ENCODE assay signal across 24 cellular contexts in the genomic region with DNA sequence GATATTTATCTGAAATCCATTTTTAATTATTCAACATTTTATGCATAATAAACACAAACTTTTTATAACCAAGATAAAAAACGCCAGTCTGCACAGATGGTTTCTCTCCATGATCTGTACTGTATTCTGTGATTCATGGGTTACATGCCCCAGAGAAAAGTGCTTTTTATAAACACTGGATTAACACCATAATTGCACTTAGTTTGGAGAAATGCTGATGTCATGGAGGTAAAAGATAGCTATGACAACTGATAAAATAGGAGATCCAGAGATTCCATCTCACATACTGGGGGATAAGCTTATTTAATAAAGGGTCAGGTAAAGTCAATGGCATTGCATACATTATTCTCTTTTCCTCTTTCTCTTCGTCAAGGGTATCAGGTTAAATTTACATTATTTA.
"Had no signal": no experiment of that assay in that cellular context is flagged by ENCODE, and none has a peak within 500 bp of the region (broad histone marks: within the 10 kb centered on the region; RNA-seq: fewer than 3 reads in every experiment).

No MANE protein-coding gene starts in this region.

- H3K36me3 ChIP-seq: gastrocnemius medialis, prostate gland, right atrium auricular region, tibial artery had no signal

- DNase-seq: effector CD8-positive, alpha-beta T cell; endodermal cell; foreskin fibroblast; gastrocnemius medialis; head of caudate nucleus; kidney; mucosa of descending colon; naive B cell; nucleus accumbens; stimulated activated CD4-positive, alpha-beta T cell treated with anti-CD3 and anti-CD28 coated beads, Interleukin-2, amount 100 ng/mL, for 24 hours; stimulated activated CD4-positive, alpha-beta T cell treated with anti-CD3 and anti-CD28 coated beads, Interleukin-4, amount 100 ng/mL, for 24 hours; stimulated activated naive CD4-positive, alpha-beta T cell treated with Interleukin-2 at 50 U/mL for 16 hours; substantia nigra; testis; tibial artery had no signal

- H3K27ac Mint-ChIP-seq: endodermal cell; memory B cell; mesothelial cell of epicardium; naive B cell; natural killer cell treated with Interleukin-12 subunit alpha and Interleukin-12 subunit beta and Interleukin-15 and Interleukin-18, amount 100 ng/mL, for 72 hours; stimulated activated effector memory CD8-positive, alpha-beta T cell treated with anti-CD3 and anti-CD28 coated beads, Interleukin-12 subunit alpha, Interleukin-12 subunit beta, amount 100 ng/mL, for 72 hours; type B pancreatic cell had no signal

- H3K4me3 ChIP-seq: gastrocnemius medialis, lung, mucosa of descending colon, prostate gland, right atrium auricular region, testis, tibial artery had no signal

- H3K27me3 ChIP-seq: gastrocnemius medialis, right atrium auricular region, testis, tibial artery had no signal

- H3K4me1 ChIP-seq: gastrocnemius medialis, prostate gland, right atrium auricular region, testis, tibial artery had no signal

- H3K27ac ChIP-seq: epithelial cell of prostate, gastrocnemius medialis, prostate gland, right atrium auricular region, testis, tibial artery had no signal

- H3K4me3 Mint-ChIP-seq: endodermal cell; memory B cell; mesothelial cell of epicardium; naive B cell; natural killer cell treated with Interleukin-12 subunit alpha and Interleukin-12 subunit beta and Interleukin-15 and Interleukin-18, amount 100 ng/mL, for 72 hours; stimulated activated effector memory CD8-positive, alpha-beta T cell treated with anti-CD3 and anti-CD28 coated beads, Interleukin-12 subunit alpha, Interleukin-12 subunit beta, amount 100 ng/mL, for 72 hours; type B pancreatic cell had no signal

- H3K9me3 ChIP-seq: gastrocnemius medialis, mucosa of descending colon, prostate gland, right atrium auricular region, testis, tibial artery had no signal

- H3K4me1 Mint-ChIP-seq: memory B cell; naive B cell; stimulated activated effector memory CD8-positive, alpha-beta T cell treated with anti-CD3 and anti-CD28 coated beads, Interleukin-12 subunit alpha, Interleukin-12 subunit beta, amount 100 ng/mL, for 72 hours had no signal

- H3K27me3 Mint-ChIP-seq: memory B cell; naive B cell; natural killer cell treated with Interleukin-12 subunit alpha and Interleukin-12 subunit beta and Interleukin-15 and Interleukin-18, amount 100 ng/mL, for 72 hours; type B pancreatic cell had no signal

- H3K9me3 Mint-ChIP-seq: endodermal cell, memory B cell, naive B cell, type B pancreatic cell had no signal

- H3K36me3 Mint-ChIP-seq: memory B cell; mesothelial cell of epicardium; naive B cell; natural killer cell treated with Interleukin-12 subunit alpha and Interleukin-12 subunit beta and Interleukin-15 and Interleukin-18, amount 100 ng/mL, for 72 hours; stimulated activated effector memory CD8-positive, alpha-beta T cell treated with anti-CD3 and anti-CD28 coated beads, Interleukin-12 subunit alpha, Interleukin-12 subunit beta, amount 100 ng/mL, for 72 hours; type B pancreatic cell had no signal
